In genomic region chr7:32905175-32905662, GRCh38 we compare ENCODE assay signal across 8 cellular contexts. TPM values are rescaled to one million over a fixed set of nuclear protein-coding genes. Genes with fewer than 3 reads are reported as not detected.
DNase-seq lines count a peak whose midpoint lies in the region; ATAC-seq and TF ChIP-seq lines count a peak whose summit lies in the region.

No MANE protein-coding gene starts in this region.

- H3K9me3 Mint-ChIP-seq in glutamatergic neuron (ENCODE audit: unreplicated experiment) (no peaks in the 10 kb centered on the region), type B pancreatic cell (no peaks in the 10 kb centered on the region)

- H3K27ac ChIP-seq in RWPE1: peak overlapping the region; percentile 66

- CTCF ChIA-PET in BJ (lab: Yijun Ruan, JAX) (no interaction called here), RWPE1 (lab: Yijun Ruan, JAX) (interaction anchor here (1.0 kb wide), 1 partner anchor 59 kb away, joined by 3 read pairs; no protein-coding TSS in a partner anchor)

- no peaks in the 10 kb centered on the region for H3K27me3 ChIP-seq in BJ (ENCODE audit: control insufficient read depth, insufficient read depth, low read length)

- H3K27ac Mint-ChIP-seq in glutamatergic neuron (ENCODE audit: unreplicated experiment) (no peak overlapping the region), type B pancreatic cell (peak overlapping the region; percentile 85)

- DNase-seq in BJ (ENCODE audit: low read depth): peak; percentile 74
- peak; percentile 63 for DNase-seq in RWPE1 (ENCODE audit: low spot score)
- DNase-seq in activated gamma-delta T cell treated with Interleukin-2 at 50 U/mL for 16 hours: peak; percentile 67
- DNase-seq in glutamatergic neuron: peak; percentile 29
- DNase-seq in posterior cingulate gyrus: peak; percentile 31 to 95 (median 56)
- DNase-seq in type B pancreatic cell (ENCODE audit: extremely low spot score, unreplicated experiment): no peak

- H3K4me3 ChIP-seq in BJ (ENCODE audit: low read depth, low read length): peak overlapping the region; percentile 32

- POLR2A ChIA-PET in BJ (lab: Charles Lee) (no interaction called here), RWPE1 (lab: Yijun Ruan, JAX; ENCODE audit: low non-redundant PET) (no interaction called here)

- H3K4me3 Mint-ChIP-seq in glutamatergic neuron (ENCODE audit: unreplicated experiment): peak overlapping the region; percentile 63
- H3K4me3 Mint-ChIP-seq in type B pancreatic cell: peak overlapping the region; percentile 89

- peak; percentile 13; the same call in 1 of the 2 replicates for TF ChIP-seq CTCF in BJ (IDR thresholded peaks at IDR 0.05; ENCODE audit: insufficient read depth, low read depth, low read length)
- TF ChIP-seq CTCF in RWPE1 (conservative IDR thresholded peaks at IDR 0.05; ENCODE audit: low read depth): no peak
- no peak for TF ChIP-seq CTCF in glutamatergic neuron (IDR thresholded peaks at IDR 0.05; ENCODE audit: partially characterized antibody, unreplicated experiment)
- no peak for TF ChIP-seq CTCF in type B pancreatic cell (conservative IDR thresholded peaks at IDR 0.05)

- H3K36me3 Mint-ChIP-seq in glutamatergic neuron (ENCODE audit: unreplicated experiment): no peaks in the 10 kb centered on the region
- no peaks in the 10 kb centered on the region for H3K36me3 Mint-ChIP-seq in type B pancreatic cell

- H3K4me1 Mint-ChIP-seq in glutamatergic neuron (ENCODE audit: low read depth, unreplicated experiment) (peaks cover 4% of the 10 kb centered on the region), type B pancreatic cell (ENCODE audit: unreplicated experiment) (peaks cover 7% of the 10 kb centered on the region)

- H3K36me3 ChIP-seq in BJ (ENCODE audit: control insufficient read depth, insufficient read depth, low read length): no peaks in the 10 kb centered on the region

- intact Hi-C loops in posterior cingulate gyrus (cut with DNase I): no loop called here

- peaks cover under 1% of the 10 kb centered on the region for H3K27me3 Mint-ChIP-seq in glutamatergic neuron (ENCODE audit: unreplicated experiment)
- no peaks in the 10 kb centered on the region for H3K27me3 Mint-ChIP-seq in type B pancreatic cell

- peak; percentile 58 for ATAC-seq in HG02571 (IDR thresholded peaks at IDR 0.05; ENCODE audit: unreplicated experiment)
- no peak for ATAC-seq in HG02870 (IDR thresholded peaks at IDR 0.05; ENCODE audit: unreplicated experiment)

RNA-seq across cellular contexts. Expression of gene KBTBD2, which starts 13.7 kb away (rescaled TPM):
- polyA plus RNA-seq in BJ (2011; rRNA removed): 12.6 and 26.1 TPM in 2 replicates
- polyA minus RNA-seq in BJ (2011; rRNA and poly(A)+ RNA removed): 11.4 and 12.1 TPM in 2 replicates
- total RNA-seq in glutamatergic neuron (ENCODE audit: unreplicated experiment): 41.3 TPM
- total RNA-seq in type B pancreatic cell (ENCODE audit: low replicate concordance): 20.6 and 32.3 TPM in 2 replicates

RNA-seq across cellular contexts. Expression of gene FKBP9, which starts 52.0 kb away (rescaled TPM):
- 248 and 315 TPM in 2 replicates for polyA plus RNA-seq in BJ (2011; rRNA removed)
- polyA minus RNA-seq in BJ (2011; rRNA and poly(A)+ RNA removed): 164 and 193 TPM in 2 replicates
- total RNA-seq in glutamatergic neuron (ENCODE audit: unreplicated experiment): 90.7 TPM
- 76.0 and 131 TPM in 2 replicates for total RNA-seq in type B pancreatic cell (ENCODE audit: low replicate concordance)
